ENCODE assay signal across 8 cellular contexts in the genomic region with DNA sequence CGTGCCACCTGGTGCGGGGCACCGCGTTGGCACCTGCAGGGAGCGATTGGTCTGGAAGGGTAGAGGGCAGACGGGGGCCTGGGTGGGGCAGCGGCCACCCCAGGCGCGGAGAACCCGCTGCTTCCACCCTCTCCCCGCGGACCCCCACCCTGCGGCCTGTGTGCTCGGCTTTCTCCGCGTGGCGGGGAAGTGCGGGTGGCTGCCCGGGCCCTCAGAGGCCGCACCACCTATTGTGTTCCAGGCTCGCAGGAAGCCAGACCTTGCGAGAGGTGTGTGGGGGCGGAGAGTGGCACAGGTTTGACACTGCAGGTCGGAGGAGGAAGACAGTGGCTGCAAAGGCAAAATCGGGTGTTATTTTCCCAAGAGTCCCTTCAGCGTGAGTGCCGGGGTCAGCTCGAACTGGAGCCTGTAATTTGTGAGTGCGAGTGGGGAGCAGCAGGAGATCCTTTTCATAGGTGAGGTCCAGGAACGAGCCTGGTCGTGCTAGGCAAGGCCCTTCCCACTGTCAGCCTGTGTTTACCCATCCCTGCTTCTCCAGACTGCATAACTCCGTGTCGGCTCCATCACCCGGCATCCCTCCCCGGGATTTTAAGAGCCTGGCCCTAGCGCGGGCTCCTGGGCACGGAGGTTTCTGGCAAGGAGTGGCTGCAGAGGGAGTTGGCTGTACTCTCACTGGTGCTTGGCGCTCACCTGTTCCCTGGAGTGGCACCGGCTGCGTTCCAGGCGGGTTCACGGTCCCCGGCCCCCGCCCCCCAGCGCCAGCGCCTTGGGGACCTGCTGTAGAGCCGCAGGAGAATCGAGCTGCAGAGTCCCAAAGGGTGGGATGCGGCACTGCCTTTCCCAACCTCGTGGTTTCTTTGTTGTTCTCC. TPM values are rescaled to one million over a fixed set of nuclear protein-coding genes. Genes with fewer than 3 reads are reported as not detected.
DNase-seq lines count a peak whose midpoint lies in the region; ATAC-seq and TF ChIP-seq lines count a peak whose summit lies in the region.

No MANE protein-coding gene starts in this region.

- H3K4me3 Mint-ChIP-seq in stimulated activated memory B cell treated with anti-CD40 and anti-IgM and Interleukin-4, amounts not matched to agents 10 μg/mL and 1 μg/mL and 100 μg/mL, for 72 hours = peak overlapping the region; percentile 83

- H3K4me2 ChIP-seq in hepatocyte = peak overlapping the region; percentile 99
- no peak overlapping the region for H3K4me2 ChIP-seq in PC-9

- H3K36me3 ChIP-seq in WERI-Rb-1 (no peaks in the 10 kb centered on the region), hepatocyte (replicated peaks; ENCODE audit: insufficient read depth, low read depth) (no peaks in the 10 kb centered on the region), PC-9 (ENCODE audit: low read depth) (no peaks in the 10 kb centered on the region)

- H3K36me3 Mint-ChIP-seq in stimulated activated memory B cell treated with anti-CD40 and anti-IgM and Interleukin-4, amounts not matched to agents 10 μg/mL and 1 μg/mL and 100 μg/mL, for 72 hours = no peaks in the 10 kb centered on the region

- H2AFZ ChIP-seq in hepatocyte (no peak overlapping the region), PC-9 (no peak overlapping the region)

- TF ChIP-seq CTCF in WERI-Rb-1 (IDR thresholded peaks at IDR 0.05; ENCODE audit: low read depth, low read length) = no peak
- TF ChIP-seq CTCF in hepatocyte (IDR thresholded peaks at IDR 0.05; ENCODE audit: poor library complexity) = no peak
- no peak for TF ChIP-seq CTCF in PC-9 (conservative IDR thresholded peaks at IDR 0.05)

- H3K4me1 Mint-ChIP-seq in stimulated activated memory B cell treated with anti-CD40 and anti-IgM and Interleukin-4, amounts not matched to agents 10 μg/mL and 1 μg/mL and 100 μg/mL, for 72 hours = peaks cover 24% of the 10 kb centered on the region

- ATAC-seq in HG03442 (IDR thresholded peaks at IDR 0.05; ENCODE audit: unreplicated experiment) = peak; percentile 14
- peak; percentile 59 for ATAC-seq in stimulated activated memory B cell treated with anti-CD40 and anti-IgM and Interleukin-4, amounts not matched to agents 10 μg/mL and 1 μg/mL and 100 μg/mL, for 72 hours

- H3K27ac ChIP-seq in WERI-Rb-1 = peak overlapping the region; percentile 28; the same call in 1 of the 2 replicates
- no peak overlapping the region for H3K27ac ChIP-seq in hepatocyte
- no peak overlapping the region for H3K27ac ChIP-seq in PC-9

- H3K27me3 Mint-ChIP-seq in stimulated activated memory B cell treated with anti-CD40 and anti-IgM and Interleukin-4, amounts not matched to agents 10 μg/mL and 1 μg/mL and 100 μg/mL, for 72 hours = peaks cover 61% of the 10 kb centered on the region

- no peak overlapping the region for H3K27ac Mint-ChIP-seq in stimulated activated memory B cell treated with anti-CD40 and anti-IgM and Interleukin-4, amounts not matched to agents 10 μg/mL and 1 μg/mL and 100 μg/mL, for 72 hours

- peak; percentile 49 for DNase-seq in DMS153 treated with DMSO at 0.1 percent for 48 hours (lab: John Stamatoyannopoulos, UW; ENCODE audit: unreplicated experiment)
- peak; percentile 22 for DNase-seq in WERI-Rb-1
- no peak for DNase-seq in hepatocyte (ENCODE audit: low spot score)
- no peak for DNase-seq in PC-9
- no peak for DNase-seq in DMS114 treated with DMSO at 0.1 percent for 48 hours (lab: John Stamatoyannopoulos, UW; ENCODE audit: unreplicated experiment)
- DNase-seq in Kasumi-1 (lab: John Stamatoyannopoulos, UW) = no peak

- H3K9me3 ChIP-seq in WERI-Rb-1 (ENCODE audit: severe bottlenecking) (no peaks in the 10 kb centered on the region), hepatocyte (ENCODE audit: low read depth) (no peaks in the 10 kb centered on the region), PC-9 (ENCODE audit: insufficient read depth, low read depth) (no peaks in the 10 kb centered on the region)

- H3F3A ChIP-seq in PC-9 (ENCODE audit: insufficient read depth, low read depth) = peaks cover 6% of the 10 kb centered on the region; the same call in 1 of the 2 replicates

- H3K9me2 ChIP-seq in hepatocyte (replicated peaks; ENCODE audit: insufficient read depth) (no peaks in the 10 kb centered on the region), PC-9 (ENCODE audit: insufficient read depth) (no peaks in the 10 kb centered on the region)

- no peaks in the 10 kb centered on the region for H3K79me2 ChIP-seq in hepatocyte
- H3K79me2 ChIP-seq in PC-9 (ENCODE audit: low read depth) = no peaks in the 10 kb centered on the region

- WGBS in hepatocyte (ENCODE audit: low lambda C conversion rate, missing lambda C conversion rate) = 6% methylated on average over 46 of the region's 51 CpGs

- intact Hi-C loops in PC-9 (cut with micrococcal nuclease; ENCODE audit: unreplicated experiment) = no loop called here

- peaks cover 19% of the 10 kb centered on the region for H3K4me1 ChIP-seq in hepatocyte (ENCODE audit: insufficient read depth)
- H3K4me1 ChIP-seq in PC-9 (replicated peaks; ENCODE audit: insufficient read depth) = no peaks in the 10 kb centered on the region

- no peaks in the 10 kb centered on the region for H3K9me3 Mint-ChIP-seq in stimulated activated memory B cell treated with anti-CD40 and anti-IgM and Interleukin-4, amounts not matched to agents 10 μg/mL and 1 μg/mL and 100 μg/mL, for 72 hours

- H3K27me3 ChIP-seq in WERI-Rb-1 (ENCODE audit: insufficient read depth, low read depth, severe bottlenecking) (no peaks in the 10 kb centered on the region), hepatocyte (peaks cover 57% of the 10 kb centered on the region), PC-9 (ENCODE audit: insufficient read depth, low read depth) (no peaks in the 10 kb centered on the region)

- CTCF ChIA-PET in PC-9 (lab: Charles Lee) = no interaction called here

- no TSS peak for BruUV-seq in PC-9 (replicated peaks; lab: Mats Ljungman, UMichigan)

- H3K4me3 ChIP-seq in WERI-Rb-1 (ENCODE audit: low read depth, low read length) (peak overlapping the region; percentile 70), hepatocyte (no peak overlapping the region), PC-9 (no peak overlapping the region)

- POLR2A ChIA-PET in PC-9 (lab: Charles Lee; ENCODE audit: unreplicated experiment) = no interaction called here

- H4K20me1 ChIP-seq in hepatocyte (ENCODE audit: insufficient read depth, poor library complexity, severe bottlenecking) = no peaks in the 10 kb centered on the region
- H4K20me1 ChIP-seq in PC-9 (ENCODE audit: insufficient read depth) = no peaks in the 10 kb centered on the region

RNA-seq across cellular contexts. Expression of gene TBC1D30, which starts 0.9 kb away (rescaled TPM):
- total RNA-seq in hepatocyte = 4.7 and 5.3 TPM in 2 replicates
- 4.8 and 5.6 TPM in 2 replicates for polyA plus RNA-seq in hepatocyte
- 8.6 and 9.0 TPM in 2 replicates for total RNA-seq in PC-9 (2021)

Comparison
In these comparisons a context has a peak if more than half of its experiments do, and no peak if none do; other contexts are left out.
1. DNase-seq: peak in DMS153 treated with DMSO at 0.1 percent for 48 hours (single experiment) and WERI-Rb-1 (single experiment); none in hepatocyte (single experiment), PC-9 (0 of 2), DMS114 treated with DMSO at 0.1 percent for 48 hours (single experiment) and Kasumi-1 (0 of 2).